In genomic region chr17:45293413-45294211, GRCh38 we compare ENCODE assay signal across 1 cellular context.
TF ChIP-seq lines count a peak whose summit lies in the region.

No MANE protein-coding gene starts in this region.

TF ChIP-seq in HepG2, 621 proteins besides CTCF, POLR2A, EP300 and RAD21 (continued from another document and continues in another):
- TF ChIP-seq ZFP1 (CRISPR knock-in tag; IDR thresholded peaks at IDR 0.05) (no peak), ATAD3A (CRISPR knock-in tag; IDR thresholded peaks at IDR 0.05) (no peak), MTF1 (CRISPR knock-in tag; IDR thresholded peaks at IDR 0.05) (no peak), KLF9 (CRISPR knock-in tag; IDR thresholded peaks at IDR 0.05; ENCODE audit: low read depth) (no peak), JDP2 (CRISPR knock-in tag; IDR thresholded peaks at IDR 0.05; ENCODE audit: borderline replicate concordance) (no peak), RNF219 (CRISPR knock-in tag; IDR thresholded peaks at IDR 0.05) (no peak), PITX1 (CRISPR knock-in tag; IDR thresholded peaks at IDR 0.05) (0 out of 2 replicates have a peak, but pooled peaks have one; percentile 58), PAWR (CRISPR knock-in tag; IDR thresholded peaks at IDR 0.05; ENCODE audit: borderline replicate concordance) (no peak), FOSL2 (CRISPR knock-in tag; IDR thresholded peaks at IDR 0.05) (peak; percentile 95), ZNF251 (CRISPR knock-in tag; IDR thresholded peaks at IDR 0.05) (no peak), STAG1 (CRISPR knock-in tag; IDR thresholded peaks at IDR 0.05) (0 out of 2 replicates have a peak, but pooled peaks have one; percentile 2), KLF11 (CRISPR knock-in tag; IDR thresholded peaks at IDR 0.05) (no peak), GABPB1 (CRISPR knock-in tag; IDR thresholded peaks at IDR 0.05) (no peak), ZNF562 (CRISPR knock-in tag; IDR thresholded peaks at IDR 0.05; ENCODE audit: borderline replicate concordance) (no peak), ZNF33A (CRISPR knock-in tag; IDR thresholded peaks at IDR 0.05; ENCODE audit: borderline replicate concordance) (no peak), HES4 (CRISPR knock-in tag; IDR thresholded peaks at IDR 0.05; ENCODE audit: borderline replicate concordance) (no peak), SPEN (CRISPR knock-in tag; IDR thresholded peaks at IDR 0.05; ENCODE audit: low read depth) (no peak), RFX5 (IDR thresholded peaks at IDR 0.05; ENCODE audit: low read depth, low read length) (no peak), ZBTB26 (CRISPR knock-in tag; IDR thresholded peaks at IDR 0.05; ENCODE audit: borderline replicate concordance) (no peak), SALL1 (CRISPR knock-in tag; IDR thresholded peaks at IDR 0.05) (peak; percentile 81; the same call in 1 of the 2 replicates), ZNF501 (CRISPR knock-in tag; IDR thresholded peaks at IDR 0.05) (no peak; the same call in 1 of the 2 replicates), MXI1 (IDR thresholded peaks at IDR 0.05; ENCODE audit: borderline replicate concordance, low read depth, low read length) (no peak), HNRNPLL (IDR thresholded peaks at IDR 0.05; ENCODE audit: low read depth, low read length, poor library complexity, severe bottlenecking) (no peak), ZNF230 (CRISPR knock-in tag; IDR thresholded peaks at IDR 0.05) (no peak), WIZ (CRISPR knock-in tag; IDR thresholded peaks at IDR 0.05) (no peak), ATF3 (CRISPR knock-in tag; IDR thresholded peaks at IDR 0.05) (peak; percentile 64; the same call in 1 of the 2 replicates), HNRNPH1 (optimal IDR thresholded peaks at IDR 0.05; ENCODE audit: low read depth, low read length) (no peak), PAF1 (CRISPR knock-in tag; IDR thresholded peaks at IDR 0.05) (no peak), GZF1 (CRISPR knock-in tag; IDR thresholded peaks at IDR 0.05) (no peak), POGZ (CRISPR knock-in tag; IDR thresholded peaks at IDR 0.05) (peak; percentile 37; the same call in 1 of the 2 replicates), NR2F6 (IDR thresholded peaks at IDR 0.05) (no peak), NR2F6 (CRISPR knock-in tag; IDR thresholded peaks at IDR 0.05) (peak; percentile 39; the same call in 1 of the 2 replicates), NR2F2 (IDR thresholded peaks at IDR 0.05; ENCODE audit: borderline replicate concordance, low read depth) (peak; percentile 52; the same call in 1 of the 2 replicates), FOXK1 (CRISPR knock-in tag; IDR thresholded peaks at IDR 0.05; ENCODE audit: borderline replicate concordance, low read depth) (no peak), YEATS4 (CRISPR knock-in tag; IDR thresholded peaks at IDR 0.05; ENCODE audit: borderline replicate concordance) (no peak), IRX3 (CRISPR knock-in tag; IDR thresholded peaks at IDR 0.05; ENCODE audit: borderline replicate concordance, low read depth) (no peak), GTF3A (CRISPR knock-in tag; conservative IDR thresholded peaks at IDR 0.05) (no peak), RBFOX2 (IDR thresholded peaks at IDR 0.05; ENCODE audit: low read depth, low read length) (no peak), MIXL1 (CRISPR knock-in tag; IDR thresholded peaks at IDR 0.05) (no peak), MLLT10 (CRISPR knock-in tag; IDR thresholded peaks at IDR 0.05) (no peak), MBNL3 (CRISPR knock-in tag; conservative IDR thresholded peaks at IDR 0.05) (no peak), FIP1L1 (IDR thresholded peaks at IDR 0.05; ENCODE audit: borderline replicate concordance, insufficient read depth, low read depth, low read length) (no peak), NRL (CRISPR knock-in tag; IDR thresholded peaks at IDR 0.05; ENCODE audit: borderline replicate concordance) (no peak), CBX1 (IDR thresholded peaks at IDR 0.05; ENCODE audit: low read depth) (no peak), RBM22 (optimal IDR thresholded peaks at IDR 0.05; ENCODE audit: low read length) (peak; percentile 59), ZNF264 (CRISPR knock-in tag; IDR thresholded peaks at IDR 0.05) (no peak), ASH2L (IDR thresholded peaks at IDR 0.05; ENCODE audit: insufficient read length, low read depth, low read length) (peak; percentile 23), CHD2 (IDR thresholded peaks at IDR 0.05; ENCODE audit: low read depth, low read length) (no peak), ZNF674 (CRISPR knock-in tag; IDR thresholded peaks at IDR 0.05; ENCODE audit: low read depth) (no peak), BRF2 (CRISPR knock-in tag; IDR thresholded peaks at IDR 0.05) (no peak), TERF1 (CRISPR knock-in tag; IDR thresholded peaks at IDR 0.05) (no peak), FOXA1 (IDR thresholded peaks at IDR 0.05) (no peak), FOXA1 (CRISPR knock-in tag; IDR thresholded peaks at IDR 0.05) (no peak), SYNCRIP (IDR thresholded peaks at IDR 0.05; ENCODE audit: insufficient read depth, low read depth, low read length) (no peak)
- TF ChIP-seq, protein P1, sequence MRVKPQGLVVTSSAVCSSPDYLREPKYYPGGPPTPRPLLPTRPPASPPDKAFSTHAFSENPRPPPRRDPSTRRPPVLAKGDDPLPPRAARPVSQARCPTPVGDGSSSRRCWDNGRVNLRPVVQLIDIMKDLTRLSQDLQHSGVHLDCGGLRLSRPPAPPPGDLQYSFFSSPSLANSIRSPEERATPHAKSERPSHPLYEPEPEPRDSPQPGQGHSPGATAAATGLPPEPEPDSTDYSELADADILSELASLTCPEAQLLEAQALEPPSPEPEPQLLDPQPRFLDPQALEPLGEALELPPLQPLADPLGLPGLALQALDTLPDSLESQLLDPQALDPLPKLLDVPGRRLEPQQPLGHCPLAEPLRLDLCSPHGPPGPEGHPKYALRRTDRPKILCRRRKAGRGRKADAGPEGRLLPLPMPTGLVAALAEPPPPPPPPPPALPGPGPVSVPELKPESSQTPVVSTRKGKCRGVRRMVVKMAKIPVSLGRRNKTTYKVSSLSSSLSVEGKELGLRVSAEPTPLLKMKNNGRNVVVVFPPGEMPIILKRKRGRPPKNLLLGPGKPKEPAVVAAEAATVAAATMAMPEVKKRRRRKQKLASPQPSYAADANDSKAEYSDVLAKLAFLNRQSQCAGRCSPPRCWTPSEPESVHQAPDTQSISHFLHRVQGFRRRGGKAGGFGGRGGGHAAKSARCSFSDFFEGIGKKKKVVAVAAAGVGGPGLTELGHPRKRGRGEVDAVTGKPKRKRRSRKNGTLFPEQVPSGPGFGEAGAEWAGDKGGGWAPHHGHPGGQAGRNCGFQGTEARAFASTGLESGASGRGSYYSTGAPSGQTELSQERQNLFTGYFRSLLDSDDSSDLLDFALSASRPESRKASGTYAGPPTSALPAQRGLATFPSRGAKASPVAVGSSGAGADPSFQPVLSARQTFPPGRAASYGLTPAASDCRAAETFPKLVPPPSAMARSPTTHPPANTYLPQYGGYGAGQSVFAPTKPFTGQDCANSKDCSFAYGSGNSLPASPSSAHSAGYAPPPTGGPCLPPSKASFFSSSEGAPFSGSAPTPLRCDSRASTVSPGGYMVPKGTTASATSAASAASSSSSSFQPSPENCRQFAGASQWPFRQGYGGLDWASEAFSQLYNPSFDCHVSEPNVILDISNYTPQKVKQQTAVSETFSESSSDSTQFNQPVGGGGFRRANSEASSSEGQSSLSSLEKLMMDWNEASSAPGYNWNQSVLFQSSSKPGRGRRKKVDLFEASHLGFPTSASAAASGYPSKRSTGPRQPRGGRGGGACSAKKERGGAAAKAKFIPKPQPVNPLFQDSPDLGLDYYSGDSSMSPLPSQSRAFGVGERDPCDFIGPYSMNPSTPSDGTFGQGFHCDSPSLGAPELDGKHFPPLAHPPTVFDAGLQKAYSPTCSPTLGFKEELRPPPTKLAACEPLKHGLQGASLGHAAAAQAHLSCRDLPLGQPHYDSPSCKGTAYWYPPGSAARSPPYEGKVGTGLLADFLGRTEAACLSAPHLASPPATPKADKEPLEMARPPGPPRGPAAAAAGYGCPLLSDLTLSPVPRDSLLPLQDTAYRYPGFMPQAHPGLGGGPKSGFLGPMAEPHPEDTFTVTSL (CRISPR knock-in tag; IDR thresholded peaks at IDR 0.05; ENCODE audit: borderline replicate concordance), result no peak
- TF ChIP-seq, protein P2, sequence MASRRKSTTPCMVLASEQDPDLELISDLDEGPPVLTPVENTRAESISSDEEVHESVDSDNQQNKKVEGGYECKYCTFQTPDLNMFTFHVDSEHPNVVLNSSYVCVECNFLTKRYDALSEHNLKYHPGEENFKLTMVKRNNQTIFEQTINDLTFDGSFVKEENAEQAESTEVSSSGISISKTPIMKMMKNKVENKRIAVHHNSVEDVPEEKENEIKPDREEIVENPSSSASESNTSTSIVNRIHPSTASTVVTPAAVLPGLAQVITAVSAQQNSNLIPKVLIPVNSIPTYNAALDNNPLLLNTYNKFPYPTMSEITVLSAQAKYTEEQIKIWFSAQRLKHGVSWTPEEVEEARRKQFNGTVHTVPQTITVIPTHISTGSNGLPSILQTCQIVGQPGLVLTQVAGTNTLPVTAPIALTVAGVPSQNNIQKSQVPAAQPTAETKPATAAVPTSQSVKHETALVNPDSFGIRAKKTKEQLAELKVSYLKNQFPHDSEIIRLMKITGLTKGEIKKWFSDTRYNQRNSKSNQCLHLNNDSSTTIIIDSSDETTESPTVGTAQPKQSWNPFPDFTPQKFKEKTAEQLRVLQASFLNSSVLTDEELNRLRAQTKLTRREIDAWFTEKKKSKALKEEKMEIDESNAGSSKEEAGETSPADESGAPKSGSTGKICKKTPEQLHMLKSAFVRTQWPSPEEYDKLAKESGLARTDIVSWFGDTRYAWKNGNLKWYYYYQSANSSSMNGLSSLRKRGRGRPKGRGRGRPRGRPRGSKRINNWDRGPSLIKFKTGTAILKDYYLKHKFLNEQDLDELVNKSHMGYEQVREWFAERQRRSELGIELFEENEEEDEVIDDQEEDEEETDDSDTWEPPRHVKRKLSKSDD (CRISPR knock-in tag; IDR thresholded peaks at IDR 0.05; ENCODE audit: low read depth), result peak; percentile 77; the same call in 1 of the 2 replicates
